ENCODE assay signal across 20 cellular contexts in genomic region chr20:38833154-38833856, GRCh38. TPM values are rescaled to one million over a fixed set of nuclear protein-coding genes. Genes with fewer than 3 reads are reported as not detected.
DNase-seq lines count a peak whose midpoint lies in the region; ATAC-seq and FAIRE-seq lines count a peak whose summit lies in the region.
"Had no signal": no experiment of that assay in that cellular context is flagged by ENCODE, and none has a peak within 500 bp of the region (broad histone marks: within the 10 kb centered on the region; RNA-seq: fewer than 3 reads in every experiment).

No MANE protein-coding gene starts in this region.

- peak; percentile 63 for FAIRE-seq in GM18507 (lab: Jason Lieb, UNC)

- peak overlapping the region; percentile 32 to 71 (median 56) for H3K4me3 Mint-ChIP-seq in CD4-positive, alpha-beta memory T cell
- H3K4me3 Mint-ChIP-seq in activated T-cell treated with anti-CD3 and anti-CD28 coated beads, Interleukin-2, amount 50 U/mL, for 72 hours, result peak overlapping the region; percentile 21 to 69
- no peak overlapping the region for H3K4me3 Mint-ChIP-seq in immature natural killer cell
- H3K4me3 Mint-ChIP-seq: GM23338, nephron had no signal

- H3K27me3 Mint-ChIP-seq in CD4-positive, alpha-beta memory T cell, result no peaks in the 10 kb centered on the region
- H3K27me3 Mint-ChIP-seq in activated T-cell treated with anti-CD3 and anti-CD28 coated beads, Interleukin-2, amount 50 U/mL, for 72 hours (ENCODE audit: low read depth), result no peaks in the 10 kb centered on the region
- peaks cover 0 to 3% (median 3%) of the 10 kb centered on the region in 3 donors for H3K27me3 Mint-ChIP-seq in immature natural killer cell (ENCODE audit: low read depth in 3 of 3)

- H3K36me3 ChIP-seq in CD4-positive, alpha-beta memory T cell (ENCODE audit: insufficient read depth, low read length), result peaks cover 16% of the 10 kb centered on the region
- H3K36me3 ChIP-seq: left lung, right atrium auricular region had no signal

- peak; percentile 80 to 86 for ATAC-seq in activated T-cell treated with anti-CD3 and anti-CD28 coated beads, Interleukin-2, amount 50 U/mL, for 72 hours (replicated peaks in 1 of 2)
- ATAC-seq: GM23338, K562, left lung, PC-3 had no signal

- H3K4me1 Mint-ChIP-seq in CD4-positive, alpha-beta memory T cell, result peaks cover 39 to 71% (median 60%) of the 10 kb centered on the region in 4 donors
- H3K4me1 Mint-ChIP-seq in activated T-cell treated with anti-CD3 and anti-CD28 coated beads, Interleukin-2, amount 50 U/mL, for 72 hours (ENCODE audit: low read depth), result peaks cover 73% of the 10 kb centered on the region
- peaks cover 51 to 64% of the 10 kb centered on the region in 2 donors for H3K4me1 Mint-ChIP-seq in immature natural killer cell
- H3K4me1 Mint-ChIP-seq: nephron had no signal

- intact Hi-C loops in CD4-positive, alpha-beta memory T cell (cut with micrococcal nuclease), result no loop called here
- intact Hi-C loops in posterior cingulate gyrus (cut with DNase I), result no loop called here

- H3K36me3 Mint-ChIP-seq in CD4-positive, alpha-beta memory T cell, result peaks cover 33 to 50% of the 10 kb centered on the region in 2 donors
- peaks cover 6 to 24% of the 10 kb centered on the region in 2 donors for H3K36me3 Mint-ChIP-seq in activated T-cell treated with anti-CD3 and anti-CD28 coated beads, Interleukin-2, amount 50 U/mL, for 72 hours (ENCODE audit: insufficient read depth in 2 of 2)
- peaks cover 8 to 17% (median 10%) of the 10 kb centered on the region in 3 donors for H3K36me3 Mint-ChIP-seq in immature natural killer cell

- no peaks in the 10 kb centered on the region for H3K27me3 ChIP-seq in CD4-positive, alpha-beta memory T cell (ENCODE audit: insufficient read depth, low read length)
- H3K27me3 ChIP-seq: left lung, right atrium auricular region had no signal

- DNase-seq in CD4-positive, alpha-beta memory T cell, result peak in 4 of 5 donors; percentile 42 to 59 (median 52)
- DNase-seq in GM18507 (ENCODE audit: extremely low spot score, insufficient read length, low read depth) (no peak), immature natural killer cell (no peak), COR-L47 (lab: John Stamatoyannopoulos, UW) (no peak), posterior cingulate gyrus (no peak), MV-4-11 (lab: John Stamatoyannopoulos, UW) (no peak), NCI-H1092 treated with DMSO at 0.1 percent for 48 hours (lab: John Stamatoyannopoulos, UW) (no peak)
- DNase-seq in activated T-cell treated with anti-CD3 and anti-CD28 coated beads, Interleukin-2, amount 50 U/mL, for 72 hours, result peak; percentile 25 to 43
- DNase-seq: amniotic stem cell, C1 segment of cervical spinal cord, dermis blood vessel endothelial cell, left lung, NCI-H1436, NCI-H446, PC-3 had no signal

- CTCF ChIA-PET in CD4-positive, alpha-beta memory T cell (lab: Charles Lee; ENCODE audit: partially characterized antibody), result interaction anchor here (1.0 to 1.9 kb wide), 4 partner anchors 9 to 129 kb away, joined by 3 to 7 read pairs (median 4); partner anchors contain the start of gene DHX35

- H3K4me3 ChIP-seq in CD4-positive, alpha-beta memory T cell (ENCODE audit: low read length in 2 of 2), result peak overlapping the region in 1 of 2 donors; percentile 8
- H3K4me3 ChIP-seq: GM23338, K562, left lung, right atrium auricular region had no signal

- H3K9me3 ChIP-seq in CD4-positive, alpha-beta memory T cell (ENCODE audit: control insufficient read depth in 1 of 2, low read length in 2 of 2), result no peaks in the 10 kb centered on the region
- H3K9me3 ChIP-seq: left lung, right atrium auricular region had no signal

- POLR2A ChIA-PET in CD4-positive, alpha-beta memory T cell (lab: Charles Lee; ENCODE audit: partially characterized antibody), result interaction anchor here (0.6 to 2.3 kb wide), 7 partner anchors 9 to 42 kb away, joined by 3 to 10 read pairs (median 7); partner anchors contain the start of gene PPP1R16B

- peak overlapping the region; percentile 64 to 97 (median 92) for H3K27ac Mint-ChIP-seq in CD4-positive, alpha-beta memory T cell
- peak overlapping the region; percentile 74 for H3K27ac Mint-ChIP-seq in activated T-cell treated with anti-CD3 and anti-CD28 coated beads, Interleukin-2, amount 50 U/mL, for 72 hours
- H3K27ac Mint-ChIP-seq in immature natural killer cell, result peak overlapping the region; percentile 8 to 90 (median 66)
- H3K27ac Mint-ChIP-seq: GM23338, nephron had no signal

- peaks cover 71% of the 10 kb centered on the region for H3K4me1 ChIP-seq in CD4-positive, alpha-beta memory T cell (ENCODE audit: insufficient read depth, low read length)
- H3K4me1 ChIP-seq: left lung had no signal

- H3K27ac ChIP-seq in CD4-positive, alpha-beta memory T cell (ENCODE audit: low read depth, low read length), result peak overlapping the region; percentile 36
- H3K27ac ChIP-seq: left lung, right atrium auricular region had no signal

- no peaks in the 10 kb centered on the region for H3K9me3 Mint-ChIP-seq in CD4-positive, alpha-beta memory T cell
- H3K9me3 Mint-ChIP-seq in activated T-cell treated with anti-CD3 and anti-CD28 coated beads, Interleukin-2, amount 50 U/mL, for 72 hours, result no peaks in the 10 kb centered on the region
- no peaks in the 10 kb centered on the region for H3K9me3 Mint-ChIP-seq in immature natural killer cell
- H3K9me3 Mint-ChIP-seq: GM23338, nephron had no signal

RNA-seq across cellular contexts. Expression of gene PPP1R16B, which starts 27.8 kb away (rescaled TPM):
- 10 to 100 TPM; 54.3 to 55.1 TPM for total RNA-seq in CD4-positive, alpha-beta memory T cell
- 10 to 100 TPM; 17.3 to 36.7 TPM for polyA plus RNA-seq in CD4-positive, alpha-beta memory T cell
- 100 to 1,000 TPM; 143 to 184 TPM for total RNA-seq in activated T-cell treated with anti-CD3 and anti-CD28 coated beads, Interleukin-2, amount 50 U/mL, for 72 hours
- 10 to 100 TPM; 23.6 to 42.8 (median 24.9) TPM for polyA plus RNA-seq in immature natural killer cell
- polyA plus RNA-seq: fibroblast of lung had no signal

Comparison
In these comparisons a context has a peak if more than half of its experiments do, and no peak if none do; other contexts are left out.
1. DNase-seq: peak in CD4-positive, alpha-beta memory T cell (4 of 5) and activated T-cell treated with anti-CD3 and anti-CD28 coated beads, Interleukin-2, amount 50 U/mL, for 72 hours (2 of 2); none in GM18507 (single experiment), immature natural killer cell (0 of 3), COR-L47 (single experiment), posterior cingulate gyrus (0 of 10), MV-4-11 (single experiment) and NCI-H1092 treated with DMSO at 0.1 percent for 48 hours (single experiment).
2. H3K4me3 Mint-ChIP-seq: peak in CD4-positive, alpha-beta memory T cell (8 of 8) and activated T-cell treated with anti-CD3 and anti-CD28 coated beads, Interleukin-2, amount 50 U/mL, for 72 hours (2 of 2); none in immature natural killer cell (0 of 5).
3. Peak in every context shown above with its lines, with median percentiles within 50 percentile points of each other: H3K27ac Mint-ChIP-seq.